ENCODE assay signal across 12 cellular contexts in genomic region chr3:46090161-46090591, GRCh38.
DNase-seq lines count a peak whose midpoint lies in the region; ATAC-seq, FAIRE-seq and TF ChIP-seq lines count a peak whose summit lies in the region.
"Had no signal": no experiment of that assay in that cellular context is flagged by ENCODE, and none has a peak within 500 bp of the region (broad histone marks: within the 10 kb centered on the region; RNA-seq: fewer than 3 reads in every experiment).

No MANE protein-coding gene starts in this region.

- peak; percentile 87 for FAIRE-seq in keratinocyte (lab: Jason Lieb, UNC)

- H3K9me1 ChIP-seq in keratinocyte (ENCODE audit: control insufficient read depth, extremely low read depth, insufficient read depth, low read length), result no peaks in the 10 kb centered on the region

- peak overlapping the region; percentile 53 for H3K4me2 ChIP-seq in OCI-LY3 (ENCODE audit: low read length)
- no peak overlapping the region for H3K4me2 ChIP-seq in keratinocyte (ENCODE audit: control insufficient read depth, extremely low read depth, insufficient read depth, low read depth, low read length)

- peak overlapping the region; percentile 5; the same call in 1 of the 2 replicates for H3K9ac ChIP-seq in OCI-LY3 (ENCODE audit: low read length)
- H3K9ac ChIP-seq in keratinocyte (ENCODE audit: control insufficient read depth, extremely low read depth, insufficient read depth, low read length), result no peak overlapping the region

- ATAC-seq in GM18520 (IDR thresholded peaks at IDR 0.05; ENCODE audit: unreplicated experiment), result peak; percentile 31

- DNase-seq in A172 (ENCODE audit: low spot score) (peak; percentile 18), keratinocyte (ENCODE audit: low read depth, low spot score) (no peak), KG1 (lab: John Stamatoyannopoulos, UW) (no peak), mesenteric fat pad (ENCODE audit: low spot score) (no peak), superior temporal gyrus (ENCODE audit: extremely low spot score) (no peak), putamen (ENCODE audit: low spot score) (no peak)
- DNase-seq: NCI-H187 treated with DMSO at 0.1 percent for 48 hours, Right ventricle myocardium superior, testis had no signal

- dilution Hi-C loops in keratinocyte (cut with MboI; ENCODE audit: extremely low pct_ligation_motif_present, low sequenced_read_pairs), result no loop called here

- H3K4me3 ChIP-seq in OCI-LY3 (ENCODE audit: low read length) (no peak overlapping the region), keratinocyte (ENCODE audit: control insufficient read depth in 2 of 3, extremely low read depth in 1 of 3, insufficient read depth in 2 of 3, low read depth in 1 of 3, low read length in 3 of 3) (no peak overlapping the region)
- H3K4me3 ChIP-seq: testis had no signal

- H2AFZ ChIP-seq in OCI-LY3 (ENCODE audit: low read depth, low read length) (no peak overlapping the region), keratinocyte (ENCODE audit: control insufficient read depth, low read length) (no peak overlapping the region)

- peak overlapping the region; percentile 12; the same call in 1 of the 2 replicates for H3K27ac ChIP-seq in OCI-LY3 (ENCODE audit: low read length)
- peak overlapping the region; percentile 29 for H3K27ac ChIP-seq in keratinocyte (ENCODE audit: control insufficient read depth, insufficient read depth, low read length)
- H3K27ac ChIP-seq: C4-2B, testis had no signal

- H3K36me3 ChIP-seq in OCI-LY3 (replicated peaks; ENCODE audit: low read depth, low read length) (peaks cover 9% of the 10 kb centered on the region), keratinocyte (ENCODE audit: control insufficient read depth in 2 of 2, extremely low read depth in 1 of 2, insufficient read depth in 2 of 2, low read length in 2 of 2) (no peaks in the 10 kb centered on the region)

- H3K27me3 ChIP-seq in OCI-LY3 (ENCODE audit: low read depth, low read length) (peaks cover 18% of the 10 kb centered on the region; the same call in 1 of the 2 replicates), keratinocyte (ENCODE audit: control insufficient read depth, extremely low read depth, insufficient read depth, low read length) (no peaks in the 10 kb centered on the region)
- H3K27me3 ChIP-seq: testis had no signal

- H3K4me1 ChIP-seq in OCI-LY3 (ENCODE audit: low read length) (peaks cover 66% of the 10 kb centered on the region), keratinocyte (ENCODE audit: control insufficient read depth, extremely low read depth, insufficient read depth, low read length) (peaks cover 18% of the 10 kb centered on the region)

- TF ChIP-seq CTCF in OCI-LY3 (IDR thresholded peaks at IDR 0.05; ENCODE audit: low read depth, low read length) (no peak), keratinocyte (optimal IDR thresholded peaks at IDR 0.05 in 1 of 3, IDR thresholded peaks at IDR 0.05 in 1 of 3, conservative IDR thresholded peaks at IDR 0.05 in 1 of 3; ENCODE audit: extremely low read depth in 1 of 3, insufficient read depth in 2 of 3, low read length in 3 of 3) (no peak)

- H4K20me1 ChIP-seq in OCI-LY3 (ENCODE audit: insufficient read depth, low read length), result no peaks in the 10 kb centered on the region
- no peaks in the 10 kb centered on the region for H4K20me1 ChIP-seq in keratinocyte (ENCODE audit: control insufficient read depth, extremely low read depth, insufficient read depth, low read length)

- H3K9me3 ChIP-seq in OCI-LY3 (ENCODE audit: insufficient read depth, low read length), result peaks cover 14% of the 10 kb centered on the region
- no peaks in the 10 kb centered on the region for H3K9me3 ChIP-seq in keratinocyte (ENCODE audit: control insufficient read depth, low read depth, low read length)
- H3K9me3 ChIP-seq: testis had no signal

- H3K79me2 ChIP-seq in OCI-LY3 (ENCODE audit: low read length), result no peaks in the 10 kb centered on the region
- H3K79me2 ChIP-seq in keratinocyte (ENCODE audit: control insufficient read depth, insufficient read depth, low read length), result no peaks in the 10 kb centered on the region
